ENCODE assay signal across 21 cellular contexts in genomic region chr2:234375481-234375880, GRCh38.
A peak's percentile ranks its signal among the peaks of the same experiment; 100 is the strongest.
DNase-seq lines count a peak whose midpoint lies in the region; ATAC-seq and TF ChIP-seq lines count a peak whose summit lies in the region.
"Had no signal": no experiment of that assay in that cellular context is flagged by ENCODE, and none has a peak within 500 bp of the region (broad histone marks: within the 10 kb centered on the region; RNA-seq: fewer than 3 reads in every experiment).

No MANE protein-coding gene starts in this region.

- intact Hi-C loops in breast epithelium (cut with DNase I; ENCODE audit: low total_unique reads) (no loop called here), MCF 10A (cut with micrococcal nuclease) (no loop called here)

- CTCF ChIA-PET in MCF 10A (lab: Yijun Ruan, JAX) = no interaction called here
- CTCF ChIA-PET in T-cell (lab: Charles Lee) = no interaction called here

- no peaks in the 10 kb centered on the region for H3K36me3 ChIP-seq in breast epithelium
- no peaks in the 10 kb centered on the region for H3K36me3 ChIP-seq in suprapubic skin
- H3K36me3 ChIP-seq: HAP-1 had no signal

- no peak for TF ChIP-seq EP300 in suprapubic skin (IDR thresholded peaks at IDR 0.05)

- H3K9me3 Mint-ChIP-seq in MCF 10A (ENCODE audit: unreplicated experiment) = no peaks in the 10 kb centered on the region
- H3K9me3 Mint-ChIP-seq in T-cell = no peaks in the 10 kb centered on the region

- BruUV-seq in MCF 10A (replicated peaks; lab: Mats Ljungman, UMichigan) = no TSS peak

- ATAC-seq in T-cell (replicated peaks in 1 of 4) (no peak), foreskin keratinocyte (peak; percentile 52), GM21423 (IDR thresholded peaks at IDR 0.05; ENCODE audit: unreplicated experiment) (no peak)

- WGBS in suprapubic skin = 74% methylated on average over 3 of the region's 3 CpGs

- DNase-seq in breast epithelium (ENCODE audit: low spot score in 2 of 2) (no peak), MCF 10A (ENCODE audit: unreplicated experiment) (no peak), T-cell (no peak), foreskin keratinocyte (peak in 1 of 2 donors; percentile 48), suprapubic skin (ENCODE audit: low spot score in 2 of 2) (no peak), SW480 (ENCODE audit: low spot score) (no peak), anterior cingulate cortex (lab: John Stamatoyannopoulos, UW) (no peak)
- DNase-seq: ACHN; AML-193; Calu3; DMS53; IMR-90; Kasumi-1; NCI-H187 treated with DMSO at 0.1 percent for 48 hours; NCI-H526 treated with DMSO at 0.1 percent for 48 hours; NK-92 treated with Interleukin-12 subunit alpha and Interleukin-12 subunit beta, amount 100 ng/mL, for 24 hours; OCI-M1 had no signal

- no peaks in the 10 kb centered on the region for H3K27me3 ChIP-seq in breast epithelium
- no peaks in the 10 kb centered on the region for H3K27me3 ChIP-seq in foreskin keratinocyte
- no peaks in the 10 kb centered on the region for H3K27me3 ChIP-seq in suprapubic skin

- H3K4me1 Mint-ChIP-seq in MCF 10A (ENCODE audit: insufficient read depth, unreplicated experiment) = no peaks in the 10 kb centered on the region
- H3K4me1 Mint-ChIP-seq in T-cell = peaks cover 36 to 53% (median 50%) of the 10 kb centered on the region in 3 donors
- H3K4me1 Mint-ChIP-seq: CD14-positive monocyte had no signal

- H3K27me3 Mint-ChIP-seq in MCF 10A (ENCODE audit: insufficient read depth, unreplicated experiment) = no peaks in the 10 kb centered on the region
- H3K27me3 Mint-ChIP-seq in T-cell = no peaks in the 10 kb centered on the region

- no peak overlapping the region for H3K27ac Mint-ChIP-seq in MCF 10A (ENCODE audit: low read depth, unreplicated experiment)
- H3K27ac Mint-ChIP-seq in T-cell = peak overlapping the region; percentile 48 to 62

- H3K4me3 Mint-ChIP-seq in MCF 10A (ENCODE audit: unreplicated experiment) = no peak overlapping the region
- no peak overlapping the region for H3K4me3 Mint-ChIP-seq in T-cell
- H3K4me3 Mint-ChIP-seq: CD14-positive monocyte had no signal

- H3K9me3 ChIP-seq in breast epithelium = no peaks in the 10 kb centered on the region
- no peaks in the 10 kb centered on the region for H3K9me3 ChIP-seq in suprapubic skin
- H3K9me3 ChIP-seq: HAP-1 had no signal

- no peak for TF ChIP-seq CTCF in breast epithelium (IDR thresholded peaks at IDR 0.05)
- TF ChIP-seq CTCF in MCF 10A (IDR thresholded peaks at IDR 0.05; ENCODE audit: unreplicated experiment) = no peak
- TF ChIP-seq CTCF in foreskin keratinocyte (conservative IDR thresholded peaks at IDR 0.05) = no peak
- no peak for TF ChIP-seq CTCF in suprapubic skin (IDR thresholded peaks at IDR 0.05)

- H3K4me1 ChIP-seq in breast epithelium (no peaks in the 10 kb centered on the region), foreskin keratinocyte (peaks cover 21% of the 10 kb centered on the region), suprapubic skin (peaks cover 53% of the 10 kb centered on the region)

- H3K36me3 Mint-ChIP-seq in MCF 10A (ENCODE audit: insufficient read depth, unreplicated experiment) (no peaks in the 10 kb centered on the region), T-cell (no peaks in the 10 kb centered on the region)
- H3K36me3 Mint-ChIP-seq: CD14-positive monocyte had no signal

- H3K4me3 ChIP-seq in breast epithelium = no peak overlapping the region
- no peak overlapping the region for H3K4me3 ChIP-seq in suprapubic skin
- H3K4me3 ChIP-seq: HAP-1 had no signal

- POLR2A ChIA-PET in MCF 10A (lab: Yijun Ruan, JAX) = no interaction called here
- POLR2A ChIA-PET in T-cell (lab: Charles Lee) = interaction anchor here in 1 of 2 donors (0.6 kb wide), 1 partner anchor 76 kb away, joined by 3 read pairs; no protein-coding TSS in a partner anchor

- H3K27ac ChIP-seq in breast epithelium (peak overlapping the region; percentile 70 to 91), foreskin keratinocyte (peak overlapping the region; percentile 61), suprapubic skin (peak overlapping the region; percentile 60)
- H3K27ac ChIP-seq: RWPE1 had no signal

- TF ChIP-seq POLR2A in breast epithelium (IDR thresholded peaks at IDR 0.05) = no peak
- TF ChIP-seq POLR2A in suprapubic skin (IDR thresholded peaks at IDR 0.05) = no peak
